Comparison of ENCODE assay signal across 27 cellular contexts in genomic region chr7:34236839-34237492, GRCh38.
"Had no signal": no experiment of that assay in that cellular context is flagged by ENCODE, and none has a peak within 500 bp of the region (broad histone marks: within the 10 kb centered on the region; RNA-seq: fewer than 3 reads in every experiment).

No MANE protein-coding gene starts in this region.

- H3K4me1 Mint-ChIP-seq: naive thymus-derived CD8-positive, alpha-beta T cell; nephron progenitor cell; neural crest cell; stimulated activated effector memory CD8-positive, alpha-beta T cell treated with anti-CD3 and anti-CD28 coated beads, Interleukin-12 subunit alpha, Interleukin-12 subunit beta, amount 100 ng/mL, for 72 hours; stimulated activated naive B cell treated with anti-CD40 and anti-IgM and Interleukin-4, amounts not matched to agents 10 μg/mL and 1 μg/mL and 100 μg/mL, for 72 hours had no signal

- H3K9me3 ChIP-seq: neutrophil, pancreas, prostate gland, right lobe of liver, sigmoid colon, thoracic aorta, thyroid gland, tibial nerve, upper lobe of right lung, uterus had no signal

- H3K27ac Mint-ChIP-seq: naive thymus-derived CD8-positive, alpha-beta T cell; natural killer cell treated with Interleukin-12 subunit alpha and Interleukin-12 subunit beta and Interleukin-15 and Interleukin-18, amount 100 ng/mL, for 72 hours; nephron progenitor cell; stimulated activated effector memory CD8-positive, alpha-beta T cell treated with anti-CD3 and anti-CD28 coated beads, Interleukin-12 subunit alpha, Interleukin-12 subunit beta, amount 100 ng/mL, for 72 hours; stimulated activated naive B cell treated with anti-CD40 and anti-IgM and Interleukin-4, amounts not matched to agents 10 μg/mL and 1 μg/mL and 100 μg/mL, for 72 hours; stimulated activated naive CD8-positive, alpha-beta T cell treated with anti-CD3 and anti-CD28 coated beads, Interleukin-15, Interleukin-2, amounts not matched to agents 100 ng/mL and 50 ng/mL, for 24 hours; type B pancreatic cell had no signal

- H3K4me3 ChIP-seq: pancreas, prostate gland, right lobe of liver, sigmoid colon, stomach, thoracic aorta, thyroid gland, tibial nerve, upper lobe of right lung, uterus had no signal

- H3K27ac ChIP-seq: neutrophil, pancreas, prostate gland, right lobe of liver, sigmoid colon, stomach, thoracic aorta, thyroid gland, tibial nerve, upper lobe of right lung, uterus had no signal

- H3K4me1 ChIP-seq: pancreas, prostate gland, right lobe of liver, sigmoid colon, stomach, thyroid gland, tibial nerve, upper lobe of right lung, uterus had no signal

- H3K4me3 Mint-ChIP-seq: naive thymus-derived CD8-positive, alpha-beta T cell; natural killer cell treated with Interleukin-12 subunit alpha and Interleukin-12 subunit beta and Interleukin-15 and Interleukin-18, amount 100 ng/mL, for 72 hours; nephron progenitor cell; neural crest cell; stimulated activated effector memory CD8-positive, alpha-beta T cell treated with anti-CD3 and anti-CD28 coated beads, Interleukin-12 subunit alpha, Interleukin-12 subunit beta, amount 100 ng/mL, for 72 hours; stimulated activated naive B cell treated with anti-CD40 and anti-IgM and Interleukin-4, amounts not matched to agents 10 μg/mL and 1 μg/mL and 100 μg/mL, for 72 hours; stimulated activated naive CD8-positive, alpha-beta T cell treated with anti-CD3 and anti-CD28 coated beads, Interleukin-15, Interleukin-2, amounts not matched to agents 100 ng/mL and 50 ng/mL, for 24 hours; type B pancreatic cell had no signal

- DNase-seq: naive thymus-derived CD8-positive, alpha-beta T cell; nephron progenitor cell; nucleus accumbens; pancreas; right cardiac atrium; right lobe of liver; sigmoid colon; small intestine; stimulated activated CD4-positive, alpha-beta T cell treated with anti-CD3 and anti-CD28 coated beads, Interleukin-15, amount 100 ng/mL, for 24 hours; stimulated activated CD4-positive, alpha-beta T cell treated with anti-CD3 and anti-CD28 coated beads, Interleukin-2, amount 100 ng/mL, for 24 hours; stimulated activated CD4-positive, alpha-beta T cell treated with anti-CD3 and anti-CD28 coated beads, Interleukin-2, amount 100 ng/mL, for 48 hours; stimulated activated CD4-positive, alpha-beta T cell treated with anti-CD3 and anti-CD28 coated beads, Interleukin-4, amount 100 ng/mL, for 24 hours; stimulated activated naive B cell treated with anti-CD40 and anti-IgM and Interleukin-4, amounts not matched to agents 10 μg/mL and 1 μg/mL and 100 μg/mL, for 72 hours; stimulated activated naive CD4-positive, alpha-beta T cell treated with Interleukin-2 at 50 U/mL for 16 hours; stomach; thyroid gland; upper lobe of right lung; uterus had no signal

- H3K27me3 Mint-ChIP-seq: stimulated activated naive B cell treated with anti-CD40 and anti-IgM and Interleukin-4, amounts not matched to agents 10 μg/mL and 1 μg/mL and 100 μg/mL, for 72 hours; stimulated activated naive CD8-positive, alpha-beta T cell treated with anti-CD3 and anti-CD28 coated beads, Interleukin-15, Interleukin-2, amounts not matched to agents 100 ng/mL and 50 ng/mL, for 24 hours; type B pancreatic cell had no signal

- H3K36me3 Mint-ChIP-seq: naive thymus-derived CD8-positive, alpha-beta T cell; natural killer cell treated with Interleukin-12 subunit alpha and Interleukin-12 subunit beta and Interleukin-15 and Interleukin-18, amount 100 ng/mL, for 72 hours; stimulated activated effector memory CD8-positive, alpha-beta T cell treated with anti-CD3 and anti-CD28 coated beads, Interleukin-12 subunit alpha, Interleukin-12 subunit beta, amount 100 ng/mL, for 72 hours; stimulated activated naive B cell treated with anti-CD40 and anti-IgM and Interleukin-4, amounts not matched to agents 10 μg/mL and 1 μg/mL and 100 μg/mL, for 72 hours; type B pancreatic cell had no signal

- H3K36me3 ChIP-seq: neutrophil, pancreas, prostate gland, right lobe of liver, sigmoid colon, stomach, thoracic aorta, thyroid gland, tibial nerve, upper lobe of right lung, uterus had no signal

- ATAC-seq: naive thymus-derived CD8-positive, alpha-beta T cell; natural killer cell treated with Interleukin-12 subunit alpha and Interleukin-12 subunit beta and Interleukin-15 and Interleukin-18, amount 100 ng/mL, for 72 hours; pancreas; right cardiac atrium; right lobe of liver; stimulated activated effector memory CD8-positive, alpha-beta T cell treated with anti-CD3 and anti-CD28 coated beads, Interleukin-12 subunit alpha, Interleukin-12 subunit beta, amount 100 ng/mL, for 72 hours; stimulated activated naive B cell treated with anti-CD40 and anti-IgM and Interleukin-4, amounts not matched to agents 10 μg/mL and 1 μg/mL and 100 μg/mL, for 72 hours; upper lobe of right lung had no signal

- H3K27me3 ChIP-seq: neutrophil, pancreas, right lobe of liver, sigmoid colon, thyroid gland, tibial nerve, upper lobe of right lung, uterus had no signal
